10 cellular contexts compared by ENCODE assay signal in genomic region chr4:47519239-47519883, GRCh38. TPM values are rescaled to one million over a fixed set of nuclear protein-coding genes. Genes with fewer than 3 reads are reported as not detected.
A peak's percentile ranks its signal among the peaks of the same experiment; 100 is the strongest.
DNase-seq lines count a peak whose midpoint lies in the region; ATAC-seq, FAIRE-seq and TF ChIP-seq lines count a peak whose summit lies in the region.
"Had no signal": no experiment of that assay in that cellular context is flagged by ENCODE, and none has a peak within 500 bp of the region (broad histone marks: within the 10 kb centered on the region; RNA-seq: fewer than 3 reads in every experiment).

No MANE protein-coding gene starts in this region.

- FAIRE-seq in frontal cortex (lab: Jason Lieb, UNC): no peak
- FAIRE-seq: K562 had no signal

- in situ Hi-C loops in astrocyte of the cerebellum (cut with HindIII; ENCODE audit: low sequenced_read_pairs): no loop called here

- intact Hi-C loops in heart right ventricle (cut with DNase I): no loop called here

- H3K27me3 ChIP-seq in heart right ventricle: no peaks in the 10 kb centered on the region

- H3K36me3 ChIP-seq in heart right ventricle: peaks cover 0 to 56% (median 13%) of the 10 kb centered on the region in 9 donors

- H3K9me3 ChIP-seq in heart right ventricle: no peaks in the 10 kb centered on the region

- peaks cover 0 to 7% (median 0%) of the 10 kb centered on the region in 9 donors for H3K4me1 ChIP-seq in heart right ventricle

- ATAC-seq in GM21367 (IDR thresholded peaks at IDR 0.05; ENCODE audit: unreplicated experiment) (peak; percentile 100), HG03280 (IDR thresholded peaks at IDR 0.05; ENCODE audit: unreplicated experiment) (peak; percentile 98), heart right ventricle (no peak)
- ATAC-seq: K562 had no signal

- WGBS in heart right ventricle, 2 donors: 77 to 83% methylated on average over 3 of the region's 3 CpGs

- TF ChIP-seq CTCF in GM10266 (IDR thresholded peaks at IDR 0.05; ENCODE audit: control insufficient read depth, insufficient read depth, low read depth, missing control alignments): no peak
- TF ChIP-seq CTCF in astrocyte of the cerebellum (IDR thresholded peaks at IDR 0.05; ENCODE audit: low read depth, low read length, missing control alignments): no peak
- no peak for TF ChIP-seq CTCF in heart right ventricle (IDR thresholded peaks at IDR 0.05)

- H3K4me3 ChIP-seq in astrocyte of the cerebellum (ENCODE audit: low read depth, low read length): no peak overlapping the region
- no peak overlapping the region for H3K4me3 ChIP-seq in heart right ventricle
- H3K4me3 ChIP-seq: K562 had no signal

- no peak overlapping the region for H3K27ac ChIP-seq in heart right ventricle
- H3K27ac ChIP-seq: VCaP had no signal

- DNase-seq in GM10266 (ENCODE audit: extremely low spot score) (peak; percentile 32), astrocyte of the cerebellum (ENCODE audit: low read depth) (peak; percentile 71), AG08395 (ENCODE audit: low spot score) (no peak), heart right ventricle (no peak), frontal cortex (ENCODE audit: low spot score in 2 of 2) (no peak), NCI-H82 (lab: John Stamatoyannopoulos, UW) (no peak)

RNA-seq across cellular contexts. Expression of gene ATP10D, which starts 34.3 kb away (rescaled TPM):
- total RNA-seq in heart right ventricle (10 to 100 TPM in 2 of 10 donors, 1 to 10 TPM in 8; 7.7 to 15.7 (median 8.9) TPM), frontal cortex (7.7 TPM)
- polyA plus RNA-seq in heart right ventricle: 1 to 10 TPM; 2.8 to 5.2 TPM

RNA-seq across cellular contexts. Expression of gene COMMD8, which starts 55.9 kb away (rescaled TPM):
- total RNA-seq in heart right ventricle (10 to 100 TPM; 11.5 to 22.2 (median 15.2) TPM), frontal cortex (24.1 TPM)
- 10 to 100 TPM in 1 of 2 donors, 1 to 10 TPM in 1; 9.2 to 18.2 TPM for polyA plus RNA-seq in heart right ventricle

Comparison
In these comparisons a context has a peak if more than half of its experiments do, and no peak if none do; other contexts are left out.
1. DNase-seq: peak in GM10266 (single experiment) and astrocyte of the cerebellum (single experiment); none in AG08395 (single experiment), heart right ventricle (0 of 2), frontal cortex (0 of 2) and NCI-H82 (single experiment).
2. ATAC-seq: peak in GM21367 (single experiment) and HG03280 (single experiment); none in heart right ventricle (0 of 8).